In genomic region chr4:152643153-152644035, GRCh38 we compare ENCODE assay signal across 9 cellular contexts. TPM values are rescaled to one million over a fixed set of nuclear protein-coding genes. Genes with fewer than 3 reads are reported as not detected.
DNase-seq lines count a peak whose midpoint lies in the region; ATAC-seq and TF ChIP-seq lines count a peak whose summit lies in the region.
"Had no signal": no experiment of that assay in that cellular context is flagged by ENCODE, and none has a peak within 500 bp of the region (broad histone marks: within the 10 kb centered on the region; RNA-seq: fewer than 3 reads in every experiment).

No MANE protein-coding gene starts in this region.

- POLR2A ChIA-PET in activated naive CD8-positive, alpha-beta T cell treated with anti-CD3 and anti-CD28 coated beads, Interleukin-2, amount 10 ng/mL, durations not matched to agents 7 days and 5 days (lab: Charles Lee): no interaction called here

- ATAC-seq in GM21367 (IDR thresholded peaks at IDR 0.05; ENCODE audit: unreplicated experiment): peak; percentile 80
- peak; percentile 83 for ATAC-seq in HG03521 (IDR thresholded peaks at IDR 0.05; ENCODE audit: unreplicated experiment)
- ATAC-seq in activated naive CD8-positive, alpha-beta T cell treated with anti-CD3 and anti-CD28 coated beads, Interleukin-2, amount 10 ng/mL, durations not matched to agents 7 days and 5 days (ENCODE audit: low read depth): peak; percentile 36
- ATAC-seq in upper lobe of right lung: peak; percentile 81

- H3K27ac ChIP-seq in upper lobe of right lung: no peak overlapping the region

- H3K27me3 ChIP-seq in upper lobe of right lung (no peaks in the 10 kb centered on the region), H7 (ENCODE audit: control insufficient read depth, insufficient read depth, low read length) (no peaks in the 10 kb centered on the region)

- TF ChIP-seq CTCF in GM13976 (IDR thresholded peaks at IDR 0.05; ENCODE audit: borderline replicate concordance, control extremely low read depth, extremely low read depth, insufficient read depth, missing control alignments): no peak
- TF ChIP-seq CTCF in upper lobe of right lung (IDR thresholded peaks at IDR 0.05): no peak

- no peaks in the 10 kb centered on the region for H3K36me3 ChIP-seq in upper lobe of right lung
- no peaks in the 10 kb centered on the region for H3K36me3 ChIP-seq in H7 (replicated peaks; ENCODE audit: control insufficient read depth, insufficient read depth, low read length)

- peaks cover 5% of the 10 kb centered on the region for H3K36me3 Mint-ChIP-seq in activated naive CD8-positive, alpha-beta T cell treated with anti-CD3 and anti-CD28 coated beads, Interleukin-2, amount 10 ng/mL, durations not matched to agents 7 days and 5 days

- no peak overlapping the region for H3K4me3 Mint-ChIP-seq in activated naive CD8-positive, alpha-beta T cell treated with anti-CD3 and anti-CD28 coated beads, Interleukin-2, amount 10 ng/mL, durations not matched to agents 7 days and 5 days

- in situ Hi-C loops in GM13976 (cut with MboI; ENCODE audit: low sequenced_read_pairs, unreplicated experiment): loop anchor here (10.0 kb wide), 1 partner anchor 91 kb away; no protein-coding TSS in a partner anchor

- no peaks in the 10 kb centered on the region for H3K4me1 ChIP-seq in upper lobe of right lung

- H3K4me3 ChIP-seq in upper lobe of right lung (no peak overlapping the region), H7 (ENCODE audit: insufficient read depth, low read depth, low read length) (no peak overlapping the region)
- H3K4me3 ChIP-seq: skin epidermis had no signal

- peak overlapping the region; percentile 59 for H3K27ac Mint-ChIP-seq in activated naive CD8-positive, alpha-beta T cell treated with anti-CD3 and anti-CD28 coated beads, Interleukin-2, amount 10 ng/mL, durations not matched to agents 7 days and 5 days

- H3K9me3 Mint-ChIP-seq in activated naive CD8-positive, alpha-beta T cell treated with anti-CD3 and anti-CD28 coated beads, Interleukin-2, amount 10 ng/mL, durations not matched to agents 7 days and 5 days: no peaks in the 10 kb centered on the region

- H3K27me3 Mint-ChIP-seq in activated naive CD8-positive, alpha-beta T cell treated with anti-CD3 and anti-CD28 coated beads, Interleukin-2, amount 10 ng/mL, durations not matched to agents 7 days and 5 days: no peaks in the 10 kb centered on the region

- peaks cover 18% of the 10 kb centered on the region for H3K4me1 Mint-ChIP-seq in activated naive CD8-positive, alpha-beta T cell treated with anti-CD3 and anti-CD28 coated beads, Interleukin-2, amount 10 ng/mL, durations not matched to agents 7 days and 5 days

- DNase-seq in GM13976 (ENCODE audit: low spot score): peak; percentile 68
- no peak for DNase-seq in activated naive CD8-positive, alpha-beta T cell treated with anti-CD3 and anti-CD28 coated beads, Interleukin-2, amount 10 ng/mL, durations not matched to agents 7 days and 5 days
- no peak for DNase-seq in upper lobe of right lung
- no peak for DNase-seq in NCI-H2107 (lab: John Stamatoyannopoulos, UW)
- no peak for DNase-seq in H7
- no peak for DNase-seq in D341Med (ENCODE audit: low spot score)

- intact Hi-C loops in upper lobe of right lung (cut with DNase I): loop anchor here (10.0 kb wide), 1 partner anchor 139 kb away; no protein-coding TSS in a partner anchor

- no peaks in the 10 kb centered on the region for H3K9me3 ChIP-seq in upper lobe of right lung

RNA-seq across cellular contexts. Expression of gene TMEM154, which starts 36.4 kb away (rescaled TPM):
- total RNA-seq in activated naive CD8-positive, alpha-beta T cell treated with anti-CD3 and anti-CD28 coated beads, Interleukin-2, amount 10 ng/mL, durations not matched to agents 7 days and 5 days: 10 to 100 TPM; 21.9 to 24.7 TPM
- total RNA-seq in upper lobe of right lung: 12.7 TPM
- total RNA-seq in H7 (2014; rRNA removed; shearing (Covaris generic)): 0.31 and 1.4 TPM in 2 replicates
